Comparison of ENCODE assay signal across 20 cellular contexts in the genomic region with DNA sequence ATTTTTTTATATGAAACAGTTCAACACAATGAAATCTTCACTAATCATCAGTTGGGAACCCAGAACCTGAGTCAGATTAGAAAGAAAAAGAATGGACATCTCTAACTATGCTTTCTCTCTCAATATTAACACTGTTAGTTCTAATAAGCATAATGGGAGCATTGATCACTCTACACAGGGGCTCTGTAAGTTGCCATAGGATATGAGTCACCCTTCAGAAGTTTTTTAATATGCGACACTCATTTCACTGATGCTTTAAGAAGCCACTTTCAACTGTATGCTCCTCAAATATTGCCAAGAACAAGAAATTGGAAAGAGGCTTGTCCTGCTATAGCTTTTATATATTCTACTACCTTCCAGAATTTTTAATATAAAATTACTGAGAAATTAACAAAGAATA.
"Had no signal": no experiment of that assay in that cellular context is flagged by ENCODE, and none has a peak within 500 bp of the region (broad histone marks: within the 10 kb centered on the region; RNA-seq: fewer than 3 reads in every experiment).

No MANE protein-coding gene starts in this region.

- ATAC-seq: activated CD8-positive, alpha-beta T cell treated with anti-CD3 and anti-CD28 coated beads for 36 hours; gastrocnemius medialis; heart left ventricle; left lobe of liver had no signal

- H3K9me3 Mint-ChIP-seq: activated B cell treated with CpG ODN at 0.5 μM for 24 hours; activated CD8-positive, alpha-beta T cell treated with anti-CD3 and anti-CD28 coated beads for 36 hours; activated T-cell treated with anti-CD3 and anti-CD28 coated beads, Interleukin-2, amount 50 U/mL, for 24 hours; activated T-helper 2 cell treated with anti-CD3 and anti-CD28 coated beads, Interferon-gamma antibody, Interleukin-2, Interleukin-4, amounts not matched to agents 10 μg/mL and 5 μg/mL and 100 μg/mL, durations not matched to agents 14 hours and 24 hours and 36 hours; central memory CD8-positive, alpha-beta T cell had no signal

- H3K4me3 Mint-ChIP-seq: activated B cell treated with CpG ODN at 0.5 μM for 24 hours; activated CD8-positive, alpha-beta T cell treated with anti-CD3 and anti-CD28 coated beads for 36 hours; activated T-cell treated with anti-CD3 and anti-CD28 coated beads, Interleukin-2, amount 50 U/mL, for 24 hours; central memory CD8-positive, alpha-beta T cell had no signal

- H3K4me1 ChIP-seq: colonic mucosa, gastrocnemius medialis, heart left ventricle, thyroid gland had no signal

- H3K36me3 ChIP-seq: colonic mucosa, gastrocnemius medialis, heart left ventricle, thyroid gland had no signal

- H3K4me1 Mint-ChIP-seq: central memory CD8-positive, alpha-beta T cell had no signal

- H3K27me3 Mint-ChIP-seq: activated B cell treated with CpG ODN at 0.5 μM for 24 hours; activated CD8-positive, alpha-beta T cell treated with anti-CD3 and anti-CD28 coated beads for 36 hours; progenitor cell of endocrine pancreas had no signal

- FAIRE-seq: kidney had no signal

- H3K4me3 ChIP-seq: colonic mucosa, gastrocnemius medialis, heart left ventricle, lung, thyroid gland had no signal

- H3K27ac Mint-ChIP-seq: activated B cell treated with CpG ODN at 0.5 μM for 24 hours; activated CD8-positive, alpha-beta T cell treated with anti-CD3 and anti-CD28 coated beads for 36 hours; activated T-cell treated with anti-CD3 and anti-CD28 coated beads, Interleukin-2, amount 50 U/mL, for 24 hours; activated T-helper 2 cell treated with anti-CD3 and anti-CD28 coated beads, Interferon-gamma antibody, Interleukin-2, Interleukin-4, amounts not matched to agents 10 μg/mL and 5 μg/mL and 100 μg/mL, durations not matched to agents 14 hours and 24 hours and 36 hours; progenitor cell of endocrine pancreas had no signal

- H3K27me3 ChIP-seq: colonic mucosa, gastrocnemius medialis, heart left ventricle, thyroid gland had no signal

- DNase-seq: activated B cell treated with CpG ODN at 0.5 μM for 24 hours; activated CD4-positive, alpha-beta T cell treated with anti-CD3 and anti-CD28 coated beads for 4 hours; activated CD8-positive, alpha-beta T cell treated with anti-CD3 and anti-CD28 coated beads for 36 hours; activated naive CD4-positive, alpha-beta T cell treated with Interleukin-2 at 50 U/mL for 16 hours; activated T-cell treated with anti-CD3 and anti-CD28 coated beads, Interleukin-2, amount 50 U/mL, for 24 hours; colonic mucosa; gastrocnemius medialis; heart left ventricle; kidney; stimulated activated CD4-positive, alpha-beta T cell treated with anti-CD3 and anti-CD28 coated beads, Interleukin-12 subunit alpha, Interleukin-12 subunit beta, amount 100 ng/mL, for 4 hours; stimulated activated CD4-positive, alpha-beta T cell treated with anti-CD3 and anti-CD28 coated beads, Interleukin-1b, Interleukin-23, amount 100 ng/mL, for 48 hours; stimulated activated CD8-positive, alpha-beta memory T cell treated with anti-CD3 and anti-CD28 coated beads, Interleukin-4, amount 100 ng/mL, for 48 hours; stimulated activated naive CD4-positive, alpha-beta T cell; T-helper 2 cell; thyroid gland had no signal

- H3K27ac ChIP-seq: colonic mucosa, gastrocnemius medialis, heart left ventricle, thyroid gland had no signal

- H3K9me3 ChIP-seq: colonic mucosa, gastrocnemius medialis, heart left ventricle, thyroid gland had no signal
